28 cellular contexts compared by ENCODE assay signal in the genomic region with DNA sequence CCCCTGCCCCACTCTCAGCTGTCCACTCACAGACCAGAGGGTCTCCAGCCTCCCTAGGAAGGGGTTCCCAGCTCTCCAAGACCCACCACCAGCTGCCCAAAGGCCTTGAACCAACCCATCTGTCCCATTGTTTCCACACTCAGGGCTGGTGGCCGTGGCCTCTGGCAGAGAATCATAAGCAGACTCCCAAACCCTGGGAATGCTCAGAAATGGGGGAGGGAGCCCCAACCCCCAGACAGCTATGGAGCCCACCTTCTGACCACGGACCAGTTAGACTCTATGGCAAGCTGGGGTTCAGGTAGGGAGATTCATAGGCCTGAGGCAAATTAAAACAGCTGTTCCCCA.
DNase-seq lines count a peak whose midpoint lies in the region; ATAC-seq and TF ChIP-seq lines count a peak whose summit lies in the region.
"Had no signal": no experiment of that assay in that cellular context is flagged by ENCODE, and none has a peak within 500 bp of the region (broad histone marks: within the 10 kb centered on the region; RNA-seq: fewer than 3 reads in every experiment).

No MANE protein-coding gene starts in this region.

- no peak overlapping the region for H2AFZ ChIP-seq in osteoblast (ENCODE audit: low read length)
- H2AFZ ChIP-seq: hepatocyte had no signal

- CTCF ChIA-PET in CD4-positive, alpha-beta memory T cell (lab: Charles Lee; ENCODE audit: partially characterized antibody) = interaction anchor here (1.0 kb wide), 1 partner anchor 44 kb away, joined by 3 read pairs; no protein-coding TSS in a partner anchor

- H3K4me3 ChIP-seq in right atrium auricular region (no peak overlapping the region), endodermal cell (ENCODE audit: low read length) (no peak overlapping the region), osteoblast (ENCODE audit: insufficient read depth, low read length) (no peak overlapping the region)
- no peak overlapping the region for H3K4me3 ChIP-seq in CD4-positive, alpha-beta memory T cell (ENCODE audit: low read length in 2 of 2)
- H3K4me3 ChIP-seq: hepatocyte, Peyer's patch, right lobe of liver, transverse colon had no signal

- no peaks in the 10 kb centered on the region for H3K4me1 Mint-ChIP-seq in endodermal cell
- peaks cover 0 to 2% (median 0%) of the 10 kb centered on the region in 4 donors for H3K4me1 Mint-ChIP-seq in CD4-positive, alpha-beta memory T cell

- H3K4me1 ChIP-seq in right atrium auricular region = peaks cover 0 to 57% of the 10 kb centered on the region in 2 donors
- no peaks in the 10 kb centered on the region for H3K4me1 ChIP-seq in endodermal cell (ENCODE audit: control insufficient read depth, insufficient read depth, low read length)
- H3K4me1 ChIP-seq in osteoblast (ENCODE audit: insufficient read depth, low read length) = peaks cover 30% of the 10 kb centered on the region
- no peaks in the 10 kb centered on the region for H3K4me1 ChIP-seq in CD4-positive, alpha-beta memory T cell (ENCODE audit: insufficient read depth, low read length)
- H3K4me1 ChIP-seq: Caco-2, Peyer's patch had no signal

- H3K27ac Mint-ChIP-seq in endodermal cell = no peak overlapping the region
- no peak overlapping the region for H3K27ac Mint-ChIP-seq in CD4-positive, alpha-beta memory T cell
- H3K27ac Mint-ChIP-seq: activated CD4-positive, alpha-beta memory T cell treated with anti-CD3 and anti-CD28 coated beads, Interleukin-2, amount 10 ng/mL, durations not matched to agents 7 days and 5 days; IgD-negative memory B cell had no signal

- peak; percentile 54 for DNase-seq in right atrium auricular region (ENCODE audit: low spot score)
- DNase-seq in Right ventricle myocardium inferior (ENCODE audit: missing footprints) = no peak
- DNase-seq in endodermal cell = peak; percentile 38
- peak; percentile 54 for DNase-seq in osteoblast (ENCODE audit: insufficient read length, low spot score, missing footprints)
- DNase-seq in CD4-positive, alpha-beta memory T cell = no peak
- DNase-seq in amniotic stem cell (lab: John Stamatoyannopoulos, UW) = no peak
- DNase-seq: activated CD4-positive, CD25-positive, alpha-beta regulatory T cell treated with anti-CD3 and anti-CD28 coated beads, Interleukin-2, amount 50 U/mL, for 72 hours; activated gamma-delta T cell treated with Interleukin-2 at 50 U/mL for 16 hours; activated T-cell treated with anti-CD3 and anti-CD28 coated beads, Interleukin-2, amount 50 U/mL, for 1 hour; Caco-2; DMS79; GDM1; kidney glomerular epithelial cell; mammary epithelial cell; NCI-H1436 treated with DMSO at 0.1 percent for 48 hours; NCI-H2081 treated with DMSO at 0.1 percent for 48 hours; NCI-H345; NCI-H748 treated with DMSO at 0.1 percent for 48 hours; SIG-M5; stimulated activated CD4-positive, alpha-beta T cell treated with anti-CD3 and anti-CD28 coated beads, Interleukin-4, amount 100 ng/mL, for 4 hours had no signal

- ATAC-seq in Right ventricle myocardium inferior (no peak), HG03354 (IDR thresholded peaks at IDR 0.05; ENCODE audit: poor library complexity, severe bottlenecking, unreplicated experiment) (no peak)

- POLR2A ChIA-PET in CD4-positive, alpha-beta memory T cell (lab: Charles Lee; ENCODE audit: partially characterized antibody) = no interaction called here

- H3K27ac ChIP-seq in right atrium auricular region (peak overlapping the region; percentile 58 to 81), endodermal cell (ENCODE audit: low read depth, low read length) (no peak overlapping the region), osteoblast (ENCODE audit: low read depth, low read length) (no peak overlapping the region)
- no peak overlapping the region for H3K27ac ChIP-seq in CD4-positive, alpha-beta memory T cell (ENCODE audit: low read depth, low read length)
- H3K27ac ChIP-seq: C4-2B, hepatocyte, Peyer's patch, transverse colon had no signal

- H3K9ac ChIP-seq in endodermal cell (ENCODE audit: extremely low read depth, low read length, poor library complexity, severe bottlenecking) = no peak overlapping the region

- H3K4me3 Mint-ChIP-seq in endodermal cell = no peak overlapping the region
- no peak overlapping the region for H3K4me3 Mint-ChIP-seq in CD4-positive, alpha-beta memory T cell
- H3K4me3 Mint-ChIP-seq: activated CD4-positive, alpha-beta memory T cell treated with anti-CD3 and anti-CD28 coated beads, Interleukin-2, amount 10 ng/mL, durations not matched to agents 7 days and 5 days; IgD-negative memory B cell had no signal

- H3K9me3 ChIP-seq in right atrium auricular region = no peaks in the 10 kb centered on the region
- H3K9me3 ChIP-seq in endodermal cell (ENCODE audit: control insufficient read depth, low read length) = no peaks in the 10 kb centered on the region
- no peaks in the 10 kb centered on the region for H3K9me3 ChIP-seq in osteoblast (ENCODE audit: low read depth, low read length)
- H3K9me3 ChIP-seq in CD4-positive, alpha-beta memory T cell (ENCODE audit: control insufficient read depth in 1 of 2, low read length in 2 of 2) = no peaks in the 10 kb centered on the region
- H3K9me3 ChIP-seq: Caco-2, Peyer's patch, right lobe of liver, transverse colon had no signal

- H3K79me2 ChIP-seq in osteoblast (ENCODE audit: insufficient read depth, low read length) = no peaks in the 10 kb centered on the region
- H3K79me2 ChIP-seq: hepatocyte had no signal

- no peaks in the 10 kb centered on the region for H4K20me1 ChIP-seq in osteoblast (ENCODE audit: insufficient read depth, low read length)

- TF ChIP-seq CTCF in right atrium auricular region (IDR thresholded peaks at IDR 0.05) (no peak), endodermal cell (conservative IDR thresholded peaks at IDR 0.05) (no peak), osteoblast (IDR thresholded peaks at IDR 0.05; ENCODE audit: extremely low read depth, low read depth, low read length) (no peak)

- intact Hi-C loops in Right ventricle myocardium inferior (cut with DNase I) = loop anchor here (5.0 kb wide), 1 partner anchor 288 kb away; no protein-coding TSS in a partner anchor
- intact Hi-C loops in CD4-positive, alpha-beta memory T cell (cut with micrococcal nuclease) = no loop called here

- 83% methylated on average over 2 of the region's 2 CpGs; no CpG with 5 or more reads in 1 of the 2 experiments for WGBS in endodermal cell (ENCODE audit: insufficient coverage in 1 of 2, insufficient read length in 1 of 2), 2 experiments

- H3K4me2 ChIP-seq in osteoblast (ENCODE audit: insufficient read depth, low read length) = no peak overlapping the region
- H3K4me2 ChIP-seq: hepatocyte had no signal

- H3K36me3 ChIP-seq in right atrium auricular region = no peaks in the 10 kb centered on the region
- H3K36me3 ChIP-seq in endodermal cell (ENCODE audit: control insufficient read depth, insufficient read depth, low read length) = no peaks in the 10 kb centered on the region
- H3K36me3 ChIP-seq in osteoblast (ENCODE audit: insufficient read depth, low read length) = no peaks in the 10 kb centered on the region
- no peaks in the 10 kb centered on the region for H3K36me3 ChIP-seq in CD4-positive, alpha-beta memory T cell (ENCODE audit: insufficient read depth, low read length)
- H3K36me3 ChIP-seq: Peyer's patch, right lobe of liver, transverse colon had no signal

- no peaks in the 10 kb centered on the region for H3K9me3 Mint-ChIP-seq in endodermal cell
- H3K9me3 Mint-ChIP-seq in CD4-positive, alpha-beta memory T cell = no peaks in the 10 kb centered on the region
- H3K9me3 Mint-ChIP-seq: activated CD4-positive, alpha-beta memory T cell treated with anti-CD3 and anti-CD28 coated beads, Interleukin-2, amount 10 ng/mL, durations not matched to agents 7 days and 5 days; IgD-negative memory B cell had no signal

- H3K36me3 Mint-ChIP-seq in endodermal cell (ENCODE audit: low read depth) = no peaks in the 10 kb centered on the region
- no peaks in the 10 kb centered on the region for H3K36me3 Mint-ChIP-seq in CD4-positive, alpha-beta memory T cell

- H3K27me3 Mint-ChIP-seq in endodermal cell (ENCODE audit: insufficient read depth) = peaks cover 8% of the 10 kb centered on the region
- H3K27me3 Mint-ChIP-seq in CD4-positive, alpha-beta memory T cell = peaks cover 2 to 9% of the 10 kb centered on the region in 2 donors

- H3K27me3 ChIP-seq in right atrium auricular region = no peaks in the 10 kb centered on the region
- H3K27me3 ChIP-seq in endodermal cell (ENCODE audit: control insufficient read depth, insufficient read depth, low read length, poor library complexity, severe bottlenecking) = no peaks in the 10 kb centered on the region
- H3K27me3 ChIP-seq in osteoblast (ENCODE audit: insufficient read depth, low read length) = no peaks in the 10 kb centered on the region
- H3K27me3 ChIP-seq in CD4-positive, alpha-beta memory T cell (ENCODE audit: insufficient read depth, low read length) = no peaks in the 10 kb centered on the region
- H3K27me3 ChIP-seq: hepatocyte, Peyer's patch, right lobe of liver, transverse colon had no signal

Comparison
In these comparisons a context has a peak if more than half of its experiments do, and no peak if none do; other contexts are left out.
1. DNase-seq: peak in right atrium auricular region (single experiment), endodermal cell (single experiment) and osteoblast (single experiment); none in Right ventricle myocardium inferior (single experiment), CD4-positive, alpha-beta memory T cell (0 of 5) and amniotic stem cell (single experiment).
2. H3K27ac ChIP-seq: peak in right atrium auricular region (2 of 2); none in endodermal cell (single experiment), osteoblast (single experiment) and CD4-positive, alpha-beta memory T cell (single experiment).